9 cellular contexts compared by ENCODE assay signal in the genomic region with DNA sequence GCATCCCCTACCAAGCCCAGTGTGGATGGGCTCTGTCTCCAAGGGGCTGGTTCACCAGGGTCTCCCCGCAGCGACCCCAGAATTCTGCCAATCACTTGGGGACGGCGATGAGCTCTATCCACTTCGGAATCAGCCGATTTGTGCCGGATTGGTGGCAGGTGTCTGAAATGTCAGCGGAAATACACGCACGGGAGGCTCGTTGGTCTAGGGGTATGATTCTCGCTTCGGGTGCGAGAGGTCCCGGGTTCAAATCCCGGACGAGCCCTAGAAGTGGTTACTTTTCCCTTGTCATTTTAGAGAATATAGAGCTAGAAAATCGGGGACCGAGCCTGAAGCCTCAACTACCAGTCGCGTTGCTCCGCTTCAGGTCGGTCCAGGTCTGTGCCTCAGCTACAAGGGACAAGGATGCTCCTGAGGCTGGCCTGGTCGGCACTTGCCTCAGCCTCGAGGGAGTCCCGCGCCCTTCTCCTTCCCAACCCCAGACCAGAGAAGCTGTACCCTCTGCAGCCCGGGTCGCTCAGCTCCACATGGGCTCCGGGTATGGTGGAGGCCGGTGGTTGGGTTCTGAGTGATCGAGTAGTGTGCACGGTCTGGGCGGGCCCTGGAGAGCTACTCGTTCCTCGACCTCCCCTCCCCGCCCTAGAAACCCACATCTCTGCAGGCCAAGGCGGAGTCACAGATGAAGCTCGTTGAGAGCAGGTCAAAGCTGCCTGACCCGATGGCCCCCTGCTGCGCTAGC. TPM values are rescaled to one million over a fixed set of nuclear protein-coding genes. Genes with fewer than 3 reads are reported as not detected.
A peak's percentile ranks its signal among the peaks of the same experiment; 100 is the strongest.
DNase-seq lines count a peak whose midpoint lies in the region; ATAC-seq lines count a peak whose summit lies in the region.
"Had no signal": no experiment of that assay in that cellular context is flagged by ENCODE, and none has a peak within 500 bp of the region (broad histone marks: within the 10 kb centered on the region; RNA-seq: fewer than 3 reads in every experiment).

No MANE protein-coding gene starts in this region.

- H3K9me3 Mint-ChIP-seq in activated CD4-positive, alpha-beta T cell treated with anti-CD3 and anti-CD28 coated beads, Interleukin-2, amount 10 ng/mL, durations not matched to agents 7 days and 5 days, result no peaks in the 10 kb centered on the region

- ATAC-seq in HG02571 (IDR thresholded peaks at IDR 0.05; ENCODE audit: unreplicated experiment), result peak; percentile 17

- CTCF ChIA-PET in activated CD4-positive, alpha-beta T cell treated with anti-CD3 and anti-CD28 coated beads, Interleukin-2, amount 10 ng/mL, durations not matched to agents 7 days and 5 days (lab: Charles Lee), result interaction anchor here (0.7 to 2.7 kb wide), 13 partner anchors 12 to 144 kb away, joined by 3 to 9 read pairs (median 3); a partner anchor contains a TSS

- DNase-seq in ACHN (peak; percentile 53), hippocampal formation (lab: John Stamatoyannopoulos, UW) (no peak), CD1c-positive myeloid dendritic cell (ENCODE audit: extremely low spot score) (no peak), DMS153 (lab: John Stamatoyannopoulos, UW) (no peak), AML-193 (lab: John Stamatoyannopoulos, UW) (no peak)
- no peak for DNase-seq in activated CD4-positive, alpha-beta T cell treated with anti-CD3 and anti-CD28 coated beads, Interleukin-2, amount 10 ng/mL, durations not matched to agents 7 days and 5 days

- no peak overlapping the region for H3K27ac Mint-ChIP-seq in activated CD4-positive, alpha-beta T cell treated with anti-CD3 and anti-CD28 coated beads, Interleukin-2, amount 10 ng/mL, durations not matched to agents 7 days and 5 days

- peaks cover 78% of the 10 kb centered on the region for H3K27me3 Mint-ChIP-seq in activated CD4-positive, alpha-beta T cell treated with anti-CD3 and anti-CD28 coated beads, Interleukin-2, amount 10 ng/mL, durations not matched to agents 7 days and 5 days

- POLR2A ChIA-PET in activated CD4-positive, alpha-beta T cell treated with anti-CD3 and anti-CD28 coated beads, Interleukin-2, amount 10 ng/mL, durations not matched to agents 7 days and 5 days (lab: Charles Lee), result no interaction called here

- in situ Hi-C loops in ACHN (cut with HindIII; ENCODE audit: low pct_ligation_motif_present, low pct_unique_long_range_greater_than_20kb, low sequenced_read_pairs), result no loop called here

- peak overlapping the region; percentile 55 for H3K4me3 Mint-ChIP-seq in activated CD4-positive, alpha-beta T cell treated with anti-CD3 and anti-CD28 coated beads, Interleukin-2, amount 10 ng/mL, durations not matched to agents 7 days and 5 days

- H3K36me3 Mint-ChIP-seq in activated CD4-positive, alpha-beta T cell treated with anti-CD3 and anti-CD28 coated beads, Interleukin-2, amount 10 ng/mL, durations not matched to agents 7 days and 5 days (ENCODE audit: low read depth), result peaks cover 4% of the 10 kb centered on the region

- peak overlapping the region; percentile 60 for H3K4me3 ChIP-seq in iPS-11a (ENCODE audit: low read depth, low read length)

- peaks cover 29% of the 10 kb centered on the region for H3K4me1 Mint-ChIP-seq in activated CD4-positive, alpha-beta T cell treated with anti-CD3 and anti-CD28 coated beads, Interleukin-2, amount 10 ng/mL, durations not matched to agents 7 days and 5 days

RNA-seq across cellular contexts. Expression of a gene that starts 16.0 kb away (rescaled TPM):
- not detected for total RNA-seq in activated CD4-positive, alpha-beta T cell treated with anti-CD3 and anti-CD28 coated beads, Interleukin-2, amount 10 ng/mL, durations not matched to agents 7 days and 5 days
- total RNA-seq: mononuclear cell had no signal

RNA-seq across cellular contexts. Expression of a gene that starts 37.2 kb away (rescaled TPM):
- 10 to 100 TPM in 1 of 2 experiments, 1 to 10 TPM in 1; 9.9 to 11.1 TPM for total RNA-seq in activated CD4-positive, alpha-beta T cell treated with anti-CD3 and anti-CD28 coated beads, Interleukin-2, amount 10 ng/mL, durations not matched to agents 7 days and 5 days

RNA-seq across cellular contexts. Expression of a gene that starts 59.6 kb away (rescaled TPM):
- not detected for total RNA-seq in activated CD4-positive, alpha-beta T cell treated with anti-CD3 and anti-CD28 coated beads, Interleukin-2, amount 10 ng/mL, durations not matched to agents 7 days and 5 days
